Comparison of ENCODE assay signal across 11 cellular contexts in the genomic region with DNA sequence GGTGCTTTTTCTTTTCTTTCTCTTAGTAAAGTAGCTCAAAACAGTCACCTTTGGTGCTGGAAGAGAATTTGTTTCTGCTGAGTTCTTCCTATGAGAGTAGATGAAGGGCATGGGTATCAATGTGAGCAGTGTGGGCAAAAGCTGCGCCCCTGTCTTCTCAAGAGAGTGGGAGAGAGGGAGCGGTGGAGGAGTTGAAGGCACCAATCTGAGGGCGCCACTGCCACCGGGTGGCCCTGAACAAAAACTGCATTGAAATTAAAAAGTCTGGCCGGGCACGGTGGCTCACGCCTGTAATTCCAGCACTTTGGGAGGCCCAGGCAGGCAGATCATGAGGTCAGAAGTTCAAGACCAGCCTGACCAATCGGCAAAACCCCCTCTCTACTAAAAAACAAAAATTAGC. TPM values are rescaled to one million over a fixed set of nuclear protein-coding genes. Genes with fewer than 3 reads are reported as not detected.
A peak's percentile ranks its signal among the peaks of the same experiment; 100 is the strongest.
DNase-seq lines count a peak whose midpoint lies in the region; ATAC-seq and TF ChIP-seq lines count a peak whose summit lies in the region.
"Had no signal": no experiment of that assay in that cellular context is flagged by ENCODE, and none has a peak within 500 bp of the region (broad histone marks: within the 10 kb centered on the region; RNA-seq: fewer than 3 reads in every experiment).

No MANE protein-coding gene starts in this region.

- CTCF ChIA-PET in RWPE1 (lab: Yijun Ruan, JAX) = interaction anchor here (1.1 kb wide), 1 partner anchor 17 kb away, joined by 4 read pairs; no protein-coding TSS in a partner anchor

- DNase-seq in DMS114 treated with DMSO at 0.1 percent for 48 hours (lab: John Stamatoyannopoulos, UW; ENCODE audit: unreplicated experiment) (peak; percentile 47), RWPE1 (ENCODE audit: low spot score) (no peak), fibroblast of villous mesenchyme (ENCODE audit: low read depth) (no peak), islet precursor cell (no peak), NCI-H146 treated with DMSO at 0.1 percent for 48 hours (lab: John Stamatoyannopoulos, UW; ENCODE audit: unreplicated experiment) (no peak)
- DNase-seq: activated CD4-positive, alpha-beta T cell treated with anti-CD3 and anti-CD28 coated beads for 36 hours; colonic mucosa; NCI-H446 had no signal

- TF ChIP-seq CTCF in 22Rv1 (IDR thresholded peaks at IDR 0.05) (peak; percentile 20; the same call in 1 of the 2 replicates), RWPE1 (conservative IDR thresholded peaks at IDR 0.05; ENCODE audit: low read depth) (no peak; the same call in 1 of the 2 replicates), fibroblast of villous mesenchyme (IDR thresholded peaks at IDR 0.05; ENCODE audit: insufficient read depth, low read depth, low read length) (peak; percentile 31)

- POLR2A ChIA-PET in RWPE1 (lab: Yijun Ruan, JAX; ENCODE audit: low non-redundant PET) = no interaction called here

- no peak overlapping the region for H3K4me3 ChIP-seq in fibroblast of villous mesenchyme (ENCODE audit: low read depth, low read length)
- H3K4me3 ChIP-seq: colonic mucosa had no signal

- H3K27ac ChIP-seq in 22Rv1 = no peak overlapping the region
- peak overlapping the region; percentile 90 for H3K27ac ChIP-seq in RWPE1
- H3K27ac ChIP-seq: colonic mucosa had no signal

- no peak for ATAC-seq in HG03571 (IDR thresholded peaks at IDR 0.05; ENCODE audit: unreplicated experiment)
- no peak for ATAC-seq in HG03095 (IDR thresholded peaks at IDR 0.05; ENCODE audit: unreplicated experiment)
- ATAC-seq: activated CD4-positive, alpha-beta T cell treated with anti-CD3 and anti-CD28 coated beads for 36 hours had no signal

RNA-seq across cellular contexts. Expression of a gene that starts 28.7 kb away (rescaled TPM):
- total RNA-seq in fibroblast of villous mesenchyme = under 0.01 TPM in 2 replicates
